21 cellular contexts compared by ENCODE assay signal in genomic region chr19:33334271-33334670, GRCh38. TPM values are rescaled to one million over a fixed set of nuclear protein-coding genes. Genes with fewer than 3 reads are reported as not detected.
DNase-seq lines count a peak whose midpoint lies in the region; ATAC-seq, FAIRE-seq and TF ChIP-seq lines count a peak whose summit lies in the region.
"Had no signal": no experiment of that assay in that cellular context is flagged by ENCODE, and none has a peak within 500 bp of the region (broad histone marks: within the 10 kb centered on the region; RNA-seq: fewer than 3 reads in every experiment).

No MANE protein-coding gene starts in this region.

- H3K4me3 ChIP-seq in HepG2 (replicated peaks in 1 of 3; ENCODE audit: insufficient read depth in 1 of 3, low read depth in 2 of 3, low read length in 3 of 3) (no peak overlapping the region), right lobe of liver (no peak overlapping the region), small intestine (ENCODE audit: low read depth in 1 of 2, low read length in 2 of 2) (no peak overlapping the region), tibial nerve (no peak overlapping the region)
- H3K4me3 ChIP-seq: GM23248 had no signal

- no peak overlapping the region for H3K4me2 ChIP-seq in HepG2 (ENCODE audit: low read depth, low read length)

- TF ChIP-seq EP300 in HepG2 (IDR thresholded peaks at IDR 0.05; ENCODE audit: low read depth in 2 of 2, low read length in 2 of 2) (no peak), HepG2 (CRISPR knock-in tag; IDR thresholded peaks at IDR 0.05; ENCODE audit: borderline replicate concordance) (no peak), tibial nerve (IDR thresholded peaks at IDR 0.05) (no peak)

- peak overlapping the region; percentile 35 for H3K27ac Mint-ChIP-seq in chondrocyte (ENCODE audit: unreplicated experiment)

- H3K79me2 ChIP-seq in HepG2 (ENCODE audit: insufficient read depth, low read length), result no peaks in the 10 kb centered on the region

- DNase-seq in HepG2 (ENCODE audit: low spot score) (no peak), right lobe of liver (no peak), chondrocyte (ENCODE audit: low spot score) (no peak), small intestine (no peak), mesenteric fat pad (ENCODE audit: low spot score) (no peak), tibial nerve (ENCODE audit: low spot score in 2 of 2) (no peak), mucosa of gallbladder (ENCODE audit: low spot score) (no peak)
- DNase-seq: C1 segment of cervical spinal cord; Calu3; CD4-positive, alpha-beta memory T cell; COR-L47; DMS53; DMS79 treated with DMSO at 0.1 percent for 48 hours; GM23248; H7; HCEC 1CT had no signal

- H3K4me3 Mint-ChIP-seq in chondrocyte (ENCODE audit: unreplicated experiment), result no peak overlapping the region
- H3K4me3 Mint-ChIP-seq: CD4-positive, alpha-beta memory T cell had no signal

- H4K20me1 ChIP-seq in HepG2 (ENCODE audit: insufficient read depth, low read length), result no peaks in the 10 kb centered on the region

- intact Hi-C loops in HepG2 (cut with micrococcal nuclease; ENCODE audit: unreplicated experiment) (no loop called here), right lobe of liver (cut with DNase I) (loop anchor here in 1 of 2 donors (10.0 kb wide), 1 partner anchor 71 kb away; no protein-coding TSS in a partner anchor)

- FAIRE-seq in HepG2 (lab: Jason Lieb, UNC), result no peak
- peak; percentile 17 for FAIRE-seq in TTC549 (lab: Jason Lieb, UNC)
- peak; percentile 19 for FAIRE-seq in small intestine (lab: Jason Lieb, UNC)
- FAIRE-seq: GM12892, GM19239, H1 had no signal

- H3K27ac ChIP-seq in HepG2 (ENCODE audit: extremely low read length, insufficient read depth, low read length) (no peak overlapping the region), right lobe of liver (no peak overlapping the region), small intestine (ENCODE audit: low read depth in 1 of 2, low read length in 1 of 2) (no peak overlapping the region), tibial nerve (no peak overlapping the region)
- H3K27ac ChIP-seq: 22Rv1, GM23248 had no signal

- H3K27me3 ChIP-seq in HepG2 (ENCODE audit: control insufficient read depth in 1 of 2, insufficient read depth in 2 of 2, low read length in 2 of 2) (0 out of 5 replicates have a peak, but pooled peaks cover 0 to 5% of the 10 kb centered on the region in 2 experiments), right lobe of liver (no peaks in the 10 kb centered on the region), small intestine (ENCODE audit: control insufficient read depth in 2 of 2, insufficient read depth in 2 of 2, low read length in 2 of 2) (no peaks in the 10 kb centered on the region), tibial nerve (no peaks in the 10 kb centered on the region)

- 85% methylated on average over 3 of the region's 3 CpGs for WGBS in HepG2 (ENCODE audit: low lambda C conversion rate)
- WGBS in right lobe of liver (ENCODE audit: insufficient coverage, low coverage, low lambda C conversion rate, missing lambda C conversion rate), result 82% methylated on average over 3 of the region's 3 CpGs
- 93 to 99% (median 95%) methylated on average over 3 of the region's 3 CpGs for WGBS in small intestine, 3 donors
- WGBS in tibial nerve, 2 donors, result 95 to 98% methylated on average over 3 of the region's 3 CpGs

- TF ChIP-seq POLR2A in HepG2 (IDR thresholded peaks at IDR 0.05; ENCODE audit: insufficient read depth in 1 of 2, low read depth in 2 of 2, low read length in 2 of 2), result no peak
- TF ChIP-seq POLR2A in right lobe of liver (IDR thresholded peaks at IDR 0.05), result no peak
- no peak for TF ChIP-seq POLR2A in tibial nerve (IDR thresholded peaks at IDR 0.05)

- POLR2A ChIA-PET in HepG2 (lab: Yijun Ruan, JAX), result interaction anchor here (1.2 to 1.3 kb wide), 2 partner anchors 15 to 64 kb away, joined by 3 read pairs; no protein-coding TSS in a partner anchor

- H3K9me3 Mint-ChIP-seq in chondrocyte (ENCODE audit: low read depth), result peaks cover 4% of the 10 kb centered on the region
- H3K9me3 Mint-ChIP-seq: CD4-positive, alpha-beta memory T cell had no signal

- ATAC-seq in HepG2 (no peak), right lobe of liver (no peak)

- H3K4me1 ChIP-seq in HepG2 (ENCODE audit: insufficient read depth, low read length) (peaks cover 27% of the 10 kb centered on the region), right lobe of liver (peaks cover 0 to 30% (median 11%) of the 10 kb centered on the region in 4 donors), small intestine (ENCODE audit: control insufficient read depth in 2 of 2, insufficient read depth in 1 of 2, low read depth in 1 of 2, low read length in 1 of 2) (no peaks in the 10 kb centered on the region), tibial nerve (no peaks in the 10 kb centered on the region)

- no TSS peak for BruUV-seq in HepG2 (replicated peaks; lab: Mats Ljungman, UMichigan)

- H2AFZ ChIP-seq in HepG2 (ENCODE audit: low read length), result no peak overlapping the region
- H2AFZ ChIP-seq: GM23248 had no signal

- in situ Hi-C loops in HepG2 (cut with HindIII; ENCODE audit: extremely low pct_ligation_motif_present, low pct_unique_long_range_greater_than_20kb), result no loop called here

- no peak overlapping the region for H3K9ac ChIP-seq in HepG2 (ENCODE audit: insufficient read depth, low read depth, low read length)
- H3K9ac ChIP-seq: GM23248 had no signal

- no peaks in the 10 kb centered on the region for H3K36me3 Mint-ChIP-seq in chondrocyte (ENCODE audit: low read depth)
- H3K36me3 Mint-ChIP-seq: CD4-positive, alpha-beta memory T cell had no signal

- H3K9me3 ChIP-seq in HepG2 (ENCODE audit: low read length), result no peaks in the 10 kb centered on the region
- no peaks in the 10 kb centered on the region for H3K9me3 ChIP-seq in right lobe of liver
- H3K9me3 ChIP-seq in small intestine (ENCODE audit: control insufficient read depth, low read depth), result no peaks in the 10 kb centered on the region
- H3K9me3 ChIP-seq in tibial nerve, result no peaks in the 10 kb centered on the region

- no peak for TF ChIP-seq CTCF in HepG2 (CRISPR knock-in tag; IDR thresholded peaks at IDR 0.05)
- TF ChIP-seq CTCF in right lobe of liver (IDR thresholded peaks at IDR 0.05), result no peak
- TF ChIP-seq CTCF in chondrocyte (IDR thresholded peaks at IDR 0.05), result no peak
- TF ChIP-seq CTCF in tibial nerve (IDR thresholded peaks at IDR 0.05), result no peak

- CTCF ChIA-PET in HepG2 (lab: Yijun Ruan, JAX; ENCODE audit: low intra/inter-chr PET ratio, low total read pairs), result interaction anchor here (1.6 kb wide), 1 partner anchor 73 kb away, joined by 9 read pairs; no protein-coding TSS in a partner anchor

- H3K36me3 ChIP-seq in HepG2 (replicated peaks in 1 of 2; ENCODE audit: control insufficient read depth in 1 of 2, insufficient read depth in 2 of 2, low read length in 2 of 2) (no peaks in the 10 kb centered on the region), right lobe of liver (no peaks in the 10 kb centered on the region), small intestine (ENCODE audit: control insufficient read depth in 2 of 2, insufficient read depth in 2 of 2, low read length in 2 of 2) (no peaks in the 10 kb centered on the region), tibial nerve (no peaks in the 10 kb centered on the region)

- no peak for TF ChIP-seq RAD21 in HepG2 (CRISPR knock-in tag; IDR thresholded peaks at IDR 0.05)

- H3K27me3 Mint-ChIP-seq in chondrocyte (ENCODE audit: low read depth), result peaks cover 12% of the 10 kb centered on the region

- no peaks in the 10 kb centered on the region for H3K4me1 Mint-ChIP-seq in chondrocyte (ENCODE audit: low read depth)
- H3K4me1 Mint-ChIP-seq: CD4-positive, alpha-beta memory T cell had no signal

RNA-seq across cellular contexts. Expression of gene CEBPA, which starts 31.9 kb away (rescaled TPM):
- total RNA-seq in HepG2 (2016; rRNA removed; fragmentation: Illumina TruSeq; extraction: Trizol) (99.9 and 103 TPM in 2 replicates), right lobe of liver (100 to 1,000 TPM in 4 of 6 experiments, 10 to 100 TPM in 2; 53.9 to 163 (median 119) TPM), chondrocyte (0.56 to 2.2 TPM (median 1.7 TPM) in 3 replicates), mesenteric fat pad (263 TPM), tibial nerve (100 to 1,000 TPM in 1 of 4 donors, 10 to 100 TPM in 3; 33.9 to 204 (median 65.4) TPM), mucosa of gallbladder (22.2 TPM)
- 28.5 and 32.0 TPM in 2 replicates for total RNA-seq in HepG2 (2016; cell fraction: cytosol; rRNA removed; fragmentation: Illumina TruSeq; extraction: Trizol; ENCODE audit: low read depth)
- total RNA-seq in HepG2 (2016; cell fraction: insoluble cytoplasmic fraction; rRNA removed; fragmentation: Illumina TruSeq; extraction: Trizol), result 99.3 and 101 TPM in 2 replicates
- total RNA-seq in HepG2 (2016; cell fraction: membrane; rRNA removed; fragmentation: Illumina TruSeq; extraction: Trizol), result 88.0 and 107 TPM in 2 replicates
- 47.4 and 51.4 TPM in 2 replicates for total RNA-seq in HepG2 (2016; cell fraction: nucleus; rRNA removed; fragmentation: Illumina TruSeq; extraction: Trizol)
- polyA plus RNA-seq in HepG2 (2011; rRNA removed) (24.8 and 35.0 TPM in 2 replicates), small intestine (10 to 100 TPM; 31.0 to 69.3 (median 47.0) TPM)
- 40.5 and 42.6 TPM in 2 replicates for polyA plus RNA-seq in HepG2 (2011; cell fraction: cytosol; rRNA removed)
- polyA plus RNA-seq in HepG2 (2011; cell fraction: nucleus; rRNA removed), result 17.3 and 19.3 TPM in 2 replicates
- polyA plus RNA-seq in HepG2 (2012), result 22.3 and 27.0 TPM in 2 replicates
- polyA plus RNA-seq in HepG2 (2016; cell fraction: cytosol; fragmentation: Illumina TruSeq; extraction: Trizol; ENCODE audit: low read depth), result 23.5 and 27.9 TPM in 2 replicates
- polyA plus RNA-seq in HepG2 (2016; cell fraction: insoluble cytoplasmic fraction; fragmentation: Illumina TruSeq; extraction: Trizol; ENCODE audit: low read depth), result 121 and 123 TPM in 2 replicates
- polyA plus RNA-seq in HepG2 (2016; cell fraction: membrane; fragmentation: Illumina TruSeq; extraction: Trizol; ENCODE audit: low read depth), result 68.7 and 77.8 TPM in 2 replicates
- 76.4 and 86.3 TPM in 2 replicates for polyA plus RNA-seq in HepG2 (2016; cell fraction: nucleus; fragmentation: Illumina TruSeq; extraction: Trizol; ENCODE audit: insufficient read depth, low read depth)
- polyA minus RNA-seq in HepG2 (2011; rRNA and poly(A)+ RNA removed; ENCODE audit: low replicate concordance), result 4.5 and 45.0 TPM in 2 replicates
- 25.4 and 32.4 TPM in 2 replicates for polyA minus RNA-seq in HepG2 (2011; cell fraction: cytosol; rRNA and poly(A)+ RNA removed)
- 15.6 and 18.2 TPM in 2 replicates for polyA minus RNA-seq in HepG2 (2011; cell fraction: nucleus; rRNA and poly(A)+ RNA removed)
- polyA plus RNA-seq: GM23248 had no signal

RNA-seq across cellular contexts. Expression of gene CEBPG, which starts 39.2 kb away (rescaled TPM):
- total RNA-seq in HepG2 (2016; rRNA removed; fragmentation: Illumina TruSeq; extraction: Trizol) (34.3 and 49.8 TPM in 2 replicates), right lobe of liver (10 to 100 TPM; 15.0 to 32.3 (median 27.1) TPM), chondrocyte (16.3 to 54.4 TPM (median 50.2 TPM) in 3 replicates), mesenteric fat pad (33.0 TPM), tibial nerve (10 to 100 TPM; 15.5 to 18.6 (median 16.7) TPM), mucosa of gallbladder (18.0 TPM)
- 13.2 and 14.7 TPM in 2 replicates for total RNA-seq in HepG2 (2016; cell fraction: cytosol; rRNA removed; fragmentation: Illumina TruSeq; extraction: Trizol; ENCODE audit: low read depth)
- total RNA-seq in HepG2 (2016; cell fraction: insoluble cytoplasmic fraction; rRNA removed; fragmentation: Illumina TruSeq; extraction: Trizol), result 35.7 and 49.1 TPM in 2 replicates
- 37.6 and 38.8 TPM in 2 replicates for total RNA-seq in HepG2 (2016; cell fraction: membrane; rRNA removed; fragmentation: Illumina TruSeq; extraction: Trizol)
- total RNA-seq in HepG2 (2016; cell fraction: nucleus; rRNA removed; fragmentation: Illumina TruSeq; extraction: Trizol), result 24.5 and 24.7 TPM in 2 replicates
- polyA plus RNA-seq in HepG2 (2011; rRNA removed) (25.7 and 26.6 TPM in 2 replicates), small intestine (10 to 100 TPM; 48.6 to 68.4 (median 67.1) TPM)
- 16.9 and 25.6 TPM in 2 replicates for polyA plus RNA-seq in HepG2 (2011; cell fraction: cytosol; rRNA removed)
- 11.7 and 17.0 TPM in 2 replicates for polyA plus RNA-seq in HepG2 (2011; cell fraction: nucleus; rRNA removed)
- polyA plus RNA-seq in HepG2 (2012), result 34.2 and 46.3 TPM in 2 replicates
- 13.2 and 15.5 TPM in 2 replicates for polyA plus RNA-seq in HepG2 (2016; cell fraction: cytosol; fragmentation: Illumina TruSeq; extraction: Trizol; ENCODE audit: low read depth)
- polyA plus RNA-seq in HepG2 (2016; cell fraction: insoluble cytoplasmic fraction; fragmentation: Illumina TruSeq; extraction: Trizol; ENCODE audit: low read depth), result 44.3 and 47.4 TPM in 2 replicates
- polyA plus RNA-seq in HepG2 (2016; cell fraction: membrane; fragmentation: Illumina TruSeq; extraction: Trizol; ENCODE audit: low read depth), result 25.6 and 28.0 TPM in 2 replicates
- 30.5 and 35.3 TPM in 2 replicates for polyA plus RNA-seq in HepG2 (2016; cell fraction: nucleus; fragmentation: Illumina TruSeq; extraction: Trizol; ENCODE audit: insufficient read depth, low read depth)
- polyA minus RNA-seq in HepG2 (2011; rRNA and poly(A)+ RNA removed; ENCODE audit: low replicate concordance), result 14.6 and 15.2 TPM in 2 replicates
- 18.9 and 25.7 TPM in 2 replicates for polyA minus RNA-seq in HepG2 (2011; cell fraction: cytosol; rRNA and poly(A)+ RNA removed)
- 26.3 and 34.8 TPM in 2 replicates for polyA minus RNA-seq in HepG2 (2011; cell fraction: nucleus; rRNA and poly(A)+ RNA removed)
